ENCODE assay signal across 8 cellular contexts in genomic region chr3:81643721-81644120, GRCh38.
DNase-seq lines count a peak whose midpoint lies in the region; ATAC-seq lines count a peak whose summit lies in the region.

No MANE protein-coding gene starts in this region.

- ATAC-seq in left lobe of liver: peak; percentile 66
- ATAC-seq in HG02885 (IDR thresholded peaks at IDR 0.05; ENCODE audit: poor library complexity, unreplicated experiment): no peak

- DNase-seq in COR-L47 (lab: John Stamatoyannopoulos, UW) (peak; percentile 11), LHCN-M2 (ENCODE audit: low read depth) (peak; percentile 36), astrocyte of the hippocampus (ENCODE audit: low read depth, low spot score) (peak; percentile 55), left lobe of liver (ENCODE audit: low spot score) (no peak), activated gamma-delta T cell treated with Interleukin-2 at 50 U/mL for 16 hours (no peak)
- no peak for DNase-seq in activated CD4-positive, CD25-positive, alpha-beta regulatory T cell treated with anti-CD3 and anti-CD28 coated beads, Interleukin-2, amount 50 U/mL, for 72 hours
- no peak for DNase-seq in stimulated activated CD4-positive, alpha-beta T cell treated with anti-CD3 and anti-CD28 coated beads, Interleukin-1b, Interleukin-23, amount 100 ng/mL, for 48 hours

Comparison
In these comparisons a context has a peak if more than half of its experiments do, and no peak if none do; other contexts are left out.
1. DNase-seq: peak in COR-L47 (single experiment), LHCN-M2 (single experiment) and astrocyte of the hippocampus (single experiment); none in left lobe of liver (single experiment), activated CD4-positive, CD25-positive, alpha-beta regulatory T cell treated with anti-CD3 and anti-CD28 coated beads, Interleukin-2, amount 50 U/mL, for 72 hours (single experiment), stimulated activated CD4-positive, alpha-beta T cell treated with anti-CD3 and anti-CD28 coated beads, Interleukin-1b, Interleukin-23, amount 100 ng/mL, for 48 hours (single experiment) and activated gamma-delta T cell treated with Interleukin-2 at 50 U/mL for 16 hours (single experiment).